Comparison of ENCODE assay signal across 8 cellular contexts in genomic region chr10:84329094-84329611, GRCh38. TPM values are rescaled to one million over a fixed set of nuclear protein-coding genes. Genes with fewer than 3 reads are reported as not detected.
DNase-seq lines count a peak whose midpoint lies in the region; ATAC-seq and TF ChIP-seq lines count a peak whose summit lies in the region.

No MANE protein-coding gene starts in this region.

- peak overlapping the region; percentile 99 for H3K27ac Mint-ChIP-seq in CD4-positive, alpha-beta T cell
- H3K27ac Mint-ChIP-seq in central memory CD8-positive, alpha-beta T cell (ENCODE audit: low read depth) = peak overlapping the region; percentile 97
- H3K27ac Mint-ChIP-seq in mesothelial cell of epicardium = peak overlapping the region; percentile 94
- peak overlapping the region; percentile 98 for H3K27ac Mint-ChIP-seq in stimulated activated effector memory CD8-positive, alpha-beta T cell treated with anti-CD3 and anti-CD28 coated beads, Interleukin-12 subunit alpha, Interleukin-12 subunit beta, amount 100 ng/mL, for 72 hours

- H3K27me3 ChIP-seq in CD4-positive, alpha-beta T cell (ENCODE audit: control insufficient read depth, insufficient read depth, low read length) = no peaks in the 10 kb centered on the region
- H3K27me3 ChIP-seq in HUES6 (ENCODE audit: control insufficient read depth, insufficient read depth, low read length) (no peaks in the 10 kb centered on the region), WERI-Rb-1 (ENCODE audit: insufficient read depth, low read depth, severe bottlenecking) (no peaks in the 10 kb centered on the region)

- no peaks in the 10 kb centered on the region for H3K36me3 ChIP-seq in HUES6 (ENCODE audit: control insufficient read depth, insufficient read depth, low read length)
- H3K36me3 ChIP-seq in WERI-Rb-1 = no peaks in the 10 kb centered on the region

- intact Hi-C loops in CD4-positive, alpha-beta T cell (cut with DNase I, micrococcal nuclease) = loop anchor here in 1 of 2 experiments (2.0 kb wide), 1 partner anchor 190 kb away; the partner anchor contains the start of gene GHITM

- H3K4me3 Mint-ChIP-seq in CD4-positive, alpha-beta T cell = peak overlapping the region; percentile 92
- H3K4me3 Mint-ChIP-seq in central memory CD8-positive, alpha-beta T cell = peak overlapping the region; percentile 93
- peak overlapping the region; percentile 87 for H3K4me3 Mint-ChIP-seq in mesothelial cell of epicardium
- peak overlapping the region; percentile 79 for H3K4me3 Mint-ChIP-seq in stimulated activated effector memory CD8-positive, alpha-beta T cell treated with anti-CD3 and anti-CD28 coated beads, Interleukin-12 subunit alpha, Interleukin-12 subunit beta, amount 100 ng/mL, for 72 hours

- CTCF ChIA-PET in CD4-positive, alpha-beta T cell (lab: Charles Lee) = interaction anchor here (1.5 to 1.7 kb wide), 2 partner anchors 23 to 62 kb away, joined by 4 to 5 read pairs; no protein-coding TSS in a partner anchor

- H3K27me3 Mint-ChIP-seq in CD4-positive, alpha-beta T cell = no peaks in the 10 kb centered on the region
- no peaks in the 10 kb centered on the region for H3K27me3 Mint-ChIP-seq in central memory CD8-positive, alpha-beta T cell
- H3K27me3 Mint-ChIP-seq in mesothelial cell of epicardium (ENCODE audit: low read depth) = no peaks in the 10 kb centered on the region

- POLR2A ChIA-PET in CD4-positive, alpha-beta T cell (lab: Charles Lee) = interaction anchor here (0.8 to 3.0 kb wide), 9 partner anchors 9 to 208 kb away, joined by 3 to 14 read pairs (median 6); partner anchors contain the start of gene GHITM

- H3K4me1 ChIP-seq in HUES6 (ENCODE audit: control insufficient read depth, insufficient read depth, low read length) = peaks cover 29% of the 10 kb centered on the region

- H3K36me3 Mint-ChIP-seq in CD4-positive, alpha-beta T cell (ENCODE audit: low read depth) = peaks cover 22% of the 10 kb centered on the region
- H3K36me3 Mint-ChIP-seq in central memory CD8-positive, alpha-beta T cell (ENCODE audit: insufficient read depth) = peaks cover 44% of the 10 kb centered on the region
- H3K36me3 Mint-ChIP-seq in mesothelial cell of epicardium = no peaks in the 10 kb centered on the region
- H3K36me3 Mint-ChIP-seq in stimulated activated effector memory CD8-positive, alpha-beta T cell treated with anti-CD3 and anti-CD28 coated beads, Interleukin-12 subunit alpha, Interleukin-12 subunit beta, amount 100 ng/mL, for 72 hours = peaks cover 38% of the 10 kb centered on the region

- no peaks in the 10 kb centered on the region for H3K9me3 ChIP-seq in CD4-positive, alpha-beta T cell (ENCODE audit: control insufficient read depth, low read length)
- H3K9me3 ChIP-seq in HUES6 (ENCODE audit: control insufficient read depth, insufficient read depth, low read depth, low read length) (no peaks in the 10 kb centered on the region), WERI-Rb-1 (ENCODE audit: severe bottlenecking) (no peaks in the 10 kb centered on the region)

- peak overlapping the region; percentile 80 for H3K9ac ChIP-seq in HUES6 (ENCODE audit: low read length)

- peak; percentile 51 for ATAC-seq in CD4-positive, alpha-beta T cell (ENCODE audit: poor library complexity)
- peak; percentile 50 for ATAC-seq in GM19395 (IDR thresholded peaks at IDR 0.05; ENCODE audit: unreplicated experiment)
- ATAC-seq in central memory CD8-positive, alpha-beta T cell (replicated peaks; ENCODE audit: extremely low read depth, poor library complexity, severe bottlenecking) = peak; percentile 42
- ATAC-seq in stimulated activated effector memory CD8-positive, alpha-beta T cell treated with anti-CD3 and anti-CD28 coated beads, Interleukin-12 subunit alpha, Interleukin-12 subunit beta, amount 100 ng/mL, for 72 hours = peak; percentile 78
- no peak for ATAC-seq in GM21737 (IDR thresholded peaks at IDR 0.05; ENCODE audit: unreplicated experiment)

- H3K27ac ChIP-seq in CD4-positive, alpha-beta T cell (ENCODE audit: low read depth, low read length) = peak overlapping the region; percentile 92
- H3K27ac ChIP-seq in HUES6 (ENCODE audit: low read depth, low read length) = no peak overlapping the region; the same call in 1 of the 2 replicates
- H3K27ac ChIP-seq in WERI-Rb-1 = peak overlapping the region; percentile 92

- peaks cover 40% of the 10 kb centered on the region for H3K4me1 Mint-ChIP-seq in CD4-positive, alpha-beta T cell (ENCODE audit: low read depth)
- H3K4me1 Mint-ChIP-seq in central memory CD8-positive, alpha-beta T cell = peaks cover 43% of the 10 kb centered on the region
- H3K4me1 Mint-ChIP-seq in mesothelial cell of epicardium = peaks cover 33% of the 10 kb centered on the region
- peaks cover 31% of the 10 kb centered on the region for H3K4me1 Mint-ChIP-seq in stimulated activated effector memory CD8-positive, alpha-beta T cell treated with anti-CD3 and anti-CD28 coated beads, Interleukin-12 subunit alpha, Interleukin-12 subunit beta, amount 100 ng/mL, for 72 hours

- DNase-seq in CD4-positive, alpha-beta T cell = peak in 8 of 10 experiments; percentile 35 to 79 (median 53)
- DNase-seq in WERI-Rb-1 = peak; percentile 57
- DNase-seq in central memory CD8-positive, alpha-beta T cell (ENCODE audit: low spot score in 2 of 2) = peak in 1 of 2 donors; percentile 79
- no peak for DNase-seq in mesothelial cell of epicardium (ENCODE audit: low spot score in 2 of 2, unreplicated experiment in 2 of 2)
- peak; percentile 40 to 88 for DNase-seq in stimulated activated effector memory CD8-positive, alpha-beta T cell treated with anti-CD3 and anti-CD28 coated beads, Interleukin-12 subunit alpha, Interleukin-12 subunit beta, amount 100 ng/mL, for 72 hours (ENCODE audit: low spot score in 2 of 2)

- no peaks in the 10 kb centered on the region for H3K9me3 Mint-ChIP-seq in CD4-positive, alpha-beta T cell
- no peaks in the 10 kb centered on the region for H3K9me3 Mint-ChIP-seq in central memory CD8-positive, alpha-beta T cell
- H3K9me3 Mint-ChIP-seq in mesothelial cell of epicardium = no peaks in the 10 kb centered on the region
- H3K9me3 Mint-ChIP-seq in stimulated activated effector memory CD8-positive, alpha-beta T cell treated with anti-CD3 and anti-CD28 coated beads, Interleukin-12 subunit alpha, Interleukin-12 subunit beta, amount 100 ng/mL, for 72 hours = no peaks in the 10 kb centered on the region

- TF ChIP-seq CTCF in CD4-positive, alpha-beta T cell (IDR thresholded peaks at IDR 0.05) = no peak
- TF ChIP-seq CTCF in WERI-Rb-1 (IDR thresholded peaks at IDR 0.05; ENCODE audit: low read depth, low read length) (no peak), mesothelial cell of epicardium (IDR thresholded peaks at IDR 0.05; ENCODE audit: unreplicated experiment) (no peak)

- H3K4me3 ChIP-seq in HUES6 (ENCODE audit: low read depth, low read length) (peak overlapping the region; percentile 79), WERI-Rb-1 (ENCODE audit: low read depth, low read length) (peak overlapping the region; percentile 77)

RNA-seq across cellular contexts. Expression of gene CCSER2, which starts 0.8 kb away (rescaled TPM):
- 100 to 1,000 TPM; 134 to 148 TPM for total RNA-seq in CD4-positive, alpha-beta T cell
- total RNA-seq in mesothelial cell of epicardium = 37.1 to 44.2 TPM (median 38.7 TPM) in 3 replicates

Comparison
In these comparisons a context has a peak if more than half of its experiments do, and no peak if none do; other contexts are left out.
1. DNase-seq: peak in CD4-positive, alpha-beta T cell (8 of 10), WERI-Rb-1 (single experiment) and stimulated activated effector memory CD8-positive, alpha-beta T cell treated with anti-CD3 and anti-CD28 coated beads, Interleukin-12 subunit alpha, Interleukin-12 subunit beta, amount 100 ng/mL, for 72 hours (2 of 2); none in mesothelial cell of epicardium (0 of 2).
2. Peak in every context shown above with its lines, with median percentiles within 50 percentile points of each other: H3K27ac Mint-ChIP-seq and H3K4me3 Mint-ChIP-seq.